8 cellular contexts compared by ENCODE assay signal in genomic region chr21:20998456-20998789, GRCh38.
DNase-seq lines count a peak whose midpoint lies in the region; ATAC-seq and TF ChIP-seq lines count a peak whose summit lies in the region.

No MANE protein-coding gene starts in this region.

- peak overlapping the region; percentile 31 for H3K4me3 ChIP-seq in AG09309 (ENCODE audit: control insufficient read depth, low read depth, low read length)
- H3K4me3 ChIP-seq in HFF-Myc (replicated peaks; ENCODE audit: low read depth, low read length): peak overlapping the region; percentile 42
- peak overlapping the region; percentile 63 to 74 for H3K4me3 ChIP-seq in mucosa of rectum (ENCODE audit: low read length in 2 of 2)

- peak overlapping the region; percentile 27 to 41 for H3K9ac ChIP-seq in mucosa of rectum (ENCODE audit: low read depth in 1 of 2, low read length in 2 of 2)

- peaks cover 0 to 2% of the 10 kb centered on the region in 2 donors for H3K4me1 ChIP-seq in mucosa of rectum (ENCODE audit: control insufficient read depth in 2 of 2, insufficient read depth in 2 of 2, low read length in 2 of 2)

- TF ChIP-seq CTCF in AG09309 (IDR thresholded peaks at IDR 0.05; ENCODE audit: control insufficient read depth, insufficient read depth, low read depth, low read length, missing control alignments) (no peak), HFF-Myc (IDR thresholded peaks at IDR 0.05; ENCODE audit: low read depth, low read length, missing control alignments) (no peak)

- no peaks in the 10 kb centered on the region for H3K9me3 ChIP-seq in mucosa of rectum (ENCODE audit: control insufficient read depth in 2 of 2, low read length in 2 of 2)

- H3K27ac ChIP-seq in caudate nucleus (ENCODE audit: low read depth, low read length): peak overlapping the region; percentile 58
- no peak overlapping the region for H3K27ac ChIP-seq in mucosa of rectum (ENCODE audit: low read depth in 2 of 2, low read length in 2 of 2)

- DNase-seq in AG09309 (ENCODE audit: low read depth): no peak
- no peak for DNase-seq in HFF-Myc (ENCODE audit: extremely low read depth, low read depth)
- no peak for DNase-seq in caudate nucleus (lab: John Stamatoyannopoulos, UW)
- no peak for DNase-seq in T-helper 9 cell
- DNase-seq in RPMI8226: no peak

- no peaks in the 10 kb centered on the region for H3K36me3 ChIP-seq in mucosa of rectum (ENCODE audit: control insufficient read depth in 2 of 2, insufficient read depth in 2 of 2, low read length in 2 of 2)

- H3K27me3 ChIP-seq in mucosa of rectum (ENCODE audit: control insufficient read depth in 2 of 2, insufficient read depth in 2 of 2, low read length in 2 of 2): peaks cover 0 to 2% of the 10 kb centered on the region in 2 donors

- ATAC-seq in HG02938 (IDR thresholded peaks at IDR 0.05; ENCODE audit: unreplicated experiment): no peak
- no peak for ATAC-seq in GM19467 (IDR thresholded peaks at IDR 0.05; ENCODE audit: unreplicated experiment)
